In genomic region chr15:95988574-95988887, GRCh38 we compare ENCODE assay signal across 19 cellular contexts.
A peak's percentile ranks its signal among the peaks of the same experiment; 100 is the strongest.
DNase-seq lines count a peak whose midpoint lies in the region; ATAC-seq, FAIRE-seq and TF ChIP-seq lines count a peak whose summit lies in the region.
"Had no signal": no experiment of that assay in that cellular context is flagged by ENCODE, and none has a peak within 500 bp of the region (broad histone marks: within the 10 kb centered on the region; RNA-seq: fewer than 3 reads in every experiment).

No MANE protein-coding gene starts in this region.

- TF ChIP-seq POLR2A in GM12878 (IDR thresholded peaks at IDR 0.05; ENCODE audit: low read depth, low read length), result no peak

- in situ Hi-C loops in GM12878 (cut with MboI), result no loop called here

- H3K4me2 ChIP-seq in GM12878 (ENCODE audit: control insufficient read depth, insufficient read depth) (no peak overlapping the region), mesenchymal stem cell (ENCODE audit: low read length, poor library complexity, severe bottlenecking) (no peak overlapping the region)

- RAD21 ChIA-PET in GM12878 (lab: Charles Lee; ENCODE audit: unreplicated experiment), result interaction anchor here (1.0 to 3.0 kb wide), 7 partner anchors 11 to 246 kb away, joined by 3 to 13 read pairs (median 5); no protein-coding TSS in a partner anchor

- H4K20me1 ChIP-seq in GM12878 (ENCODE audit: control insufficient read depth, insufficient read depth), result no peaks in the 10 kb centered on the region

- intact Hi-C loops in GM12878 (cut with micrococcal nuclease; ENCODE audit: unreplicated experiment), result loop anchor here (5.0 kb wide), 1 partner anchor 244 kb away; no protein-coding TSS in a partner anchor
- intact Hi-C loops in Calu3 (cut with micrococcal nuclease; ENCODE audit: unreplicated experiment), result no loop called here

- TF ChIP-seq RAD21 in GM12878 (IDR thresholded peaks at IDR 0.05; ENCODE audit: insufficient read depth, low read depth, low read length), result no peak

- 62% methylated on average over 4 of the region's 4 CpGs for WGBS in GM12878 (ENCODE audit: insufficient coverage, insufficient replicate concordance, low lambda C conversion rate, missing lambda C conversion rate)
- 54% methylated on average over 4 of the region's 4 CpGs for WGBS in mesenchymal stem cell

- H3K4me1 Mint-ChIP-seq in Calu3 (ENCODE audit: low read depth, unreplicated experiment), result peaks cover 22% of the 10 kb centered on the region

- peaks cover 3% of the 10 kb centered on the region for H3K9me3 Mint-ChIP-seq in Calu3 (ENCODE audit: low read depth, unreplicated experiment)

- H2BK5ac ChIP-seq in mesenchymal stem cell (ENCODE audit: low read depth, low read length, poor library complexity, severe bottlenecking), result no peak overlapping the region

- no peak for FAIRE-seq in GM12878 (lab: Jason Lieb, UNC)
- FAIRE-seq: urothelium cell line had no signal

- no peaks in the 10 kb centered on the region for H3K36me3 Mint-ChIP-seq in Calu3 (ENCODE audit: insufficient read depth, unreplicated experiment)
- H3K36me3 Mint-ChIP-seq: naive thymus-derived CD4-positive, alpha-beta T cell had no signal

- no peak overlapping the region for H3K18ac ChIP-seq in mesenchymal stem cell (ENCODE audit: low read depth in 1 of 2, low read length in 2 of 2)

- no peak overlapping the region for H2AK5ac ChIP-seq in mesenchymal stem cell (ENCODE audit: low read length, severe bottlenecking)

- H3K27me3 ChIP-seq in GM12878 (replicated peaks in 1 of 2; ENCODE audit: control insufficient read depth in 2 of 2, insufficient read depth in 2 of 2, low read length in 1 of 2), result no peaks in the 10 kb centered on the region
- H3K27me3 ChIP-seq in mesenchymal stem cell (ENCODE audit: control insufficient read depth in 1 of 2, insufficient read depth in 1 of 2, low read length in 2 of 2), result no peaks in the 10 kb centered on the region
- H3K27me3 ChIP-seq: body of pancreas had no signal

- H2BK12ac ChIP-seq in mesenchymal stem cell (ENCODE audit: low read length in 2 of 2), result no peak overlapping the region

- CTCF ChIA-PET in GM12878 (lab: Yijun Ruan, JAX), result interaction anchor here (0.6 to 0.7 kb wide), 3 partner anchors 16 to 229 kb away, joined by 3 read pairs; no protein-coding TSS in a partner anchor
- CTCF ChIA-PET in Calu3 (lab: Charles Lee), result interaction anchor here (0.7 kb wide), 1 partner anchor 729 kb away, joined by 4 read pairs; no protein-coding TSS in a partner anchor

- H3K27me3 Mint-ChIP-seq in Calu3 (ENCODE audit: unreplicated experiment), result no peaks in the 10 kb centered on the region

- no peak overlapping the region for H3K4ac ChIP-seq in mesenchymal stem cell (ENCODE audit: low read depth in 1 of 2, low read length in 2 of 2)

- H3K4me3 ChIP-seq in GM12878 (no peak overlapping the region), mesenchymal stem cell (ENCODE audit: insufficient read depth in 1 of 2, low read depth in 1 of 2, low read length in 2 of 2) (no peak overlapping the region)
- H3K4me3 ChIP-seq: body of pancreas had no signal

- ATAC-seq in GM12878 (peak; percentile 57), HG02642 (IDR thresholded peaks at IDR 0.05; ENCODE audit: poor library complexity, unreplicated experiment) (no peak)
- ATAC-seq: activated CD4-positive, CD25-positive, alpha-beta regulatory T cell treated with anti-CD3 and anti-CD28 coated beads, Interleukin-2, amount 50 U/mL, for 24 hours; body of pancreas; naive thymus-derived CD4-positive, alpha-beta T cell had no signal

- no peak for TF ChIP-seq EP300 in GM12878 (IDR thresholded peaks at IDR 0.05; ENCODE audit: borderline replicate concordance in 1 of 2, control insufficient read depth in 1 of 2, low read depth in 2 of 2, low read length in 2 of 2)

- no peak overlapping the region for H4K91ac ChIP-seq in mesenchymal stem cell (ENCODE audit: low read length)

- no peaks in the 10 kb centered on the region for H3K79me1 ChIP-seq in mesenchymal stem cell (replicated peaks; ENCODE audit: low read length, poor library complexity, severe bottlenecking)

- H2AFZ ChIP-seq in GM12878 (ENCODE audit: control insufficient read depth, low read depth, low read length) (no peak overlapping the region; the same call in 1 of the 2 replicates), mesenchymal stem cell (ENCODE audit: low read depth, low read length) (no peak overlapping the region)

- no peak overlapping the region for H3K4me3 Mint-ChIP-seq in Calu3 (ENCODE audit: low read depth, unreplicated experiment)
- H3K4me3 Mint-ChIP-seq: naive thymus-derived CD4-positive, alpha-beta T cell had no signal

- BruUV-seq in GM12878 (replicated peaks; lab: Mats Ljungman, UMichigan), result no TSS peak
- no TSS peak for BruUV-seq in Calu3 (replicated peaks; lab: Mats Ljungman, UMichigan)

- no peak overlapping the region for H3K14ac ChIP-seq in mesenchymal stem cell (ENCODE audit: low read length in 2 of 2)

- H3K4me1 ChIP-seq in GM12878 (ENCODE audit: control insufficient read depth, insufficient read depth, low read length), result peaks cover 16% of the 10 kb centered on the region
- H3K4me1 ChIP-seq in mesenchymal stem cell (ENCODE audit: control insufficient read depth, insufficient read depth, low read depth, low read length), result no peaks in the 10 kb centered on the region
- H3K4me1 ChIP-seq: body of pancreas had no signal

- no peak overlapping the region for H3K27ac Mint-ChIP-seq in Calu3 (ENCODE audit: unreplicated experiment)
- H3K27ac Mint-ChIP-seq: naive thymus-derived CD4-positive, alpha-beta T cell had no signal

- SMC1A ChIA-PET in GM12878 (lab: Charles Lee; ENCODE audit: uncharacterized antibody, unreplicated experiment), result interaction anchor here (0.7 to 3.2 kb wide), 10 partner anchors 12 to 588 kb away, joined by 3 to 15 read pairs (median 6); no protein-coding TSS in a partner anchor

- DNase-seq in AG09319 (ENCODE audit: extremely low read depth, low read depth) (peak; percentile 23), HuH-7 (ENCODE audit: low spot score) (peak; percentile 23), GM12878 (ENCODE audit: low read depth, low spot score) (no peak), mesenchymal stem cell (peak; percentile 38), NCI-H2107 treated with DMSO at 0.1 percent for 48 hours (lab: John Stamatoyannopoulos, UW; ENCODE audit: unreplicated experiment) (no peak), SHP77 (lab: John Stamatoyannopoulos, UW) (no peak), Calu3 (no peak)
- DNase-seq: activated T-cell treated with anti-CD3 and anti-CD28 coated beads, Interleukin-2, amount 50 U/mL, for 48 hours; DMS79; islet precursor cell; naive thymus-derived CD4-positive, alpha-beta T cell; NCI-H1092 treated with DMSO at 0.1 percent for 48 hours; NCI-H524 treated with DMSO at 0.1 percent for 48 hours; stimulated activated CD4-positive, alpha-beta T cell treated with anti-CD3 and anti-CD28 coated beads, Interleukin-15, amount 100 ng/mL, for 24 hours; stimulated activated CD8-positive, alpha-beta memory T cell treated with anti-CD3 and anti-CD28 coated beads, Interleukin-4, amount 100 ng/mL, for 48 hours had no signal

- no peak overlapping the region for H2BK120ac ChIP-seq in mesenchymal stem cell (ENCODE audit: low read depth, low read length)

- no peak overlapping the region for H4K8ac ChIP-seq in mesenchymal stem cell (ENCODE audit: low read length)

- H3K23ac ChIP-seq in mesenchymal stem cell (ENCODE audit: low read length in 2 of 2), result no peak overlapping the region

- H3K9ac ChIP-seq in GM12878 (ENCODE audit: control insufficient read depth, insufficient read depth, low read length), result no peak overlapping the region
- H3K9ac ChIP-seq in mesenchymal stem cell (ENCODE audit: low read length), result no peak overlapping the region

- POLR2A ChIA-PET in GM12878 (lab: Charles Lee), result interaction anchor here (0.7 to 2.9 kb wide), 2 partner anchors 13 to 50 kb away, joined by 4 to 8 read pairs; no protein-coding TSS in a partner anchor

- H3K36me3 ChIP-seq in GM12878 (ENCODE audit: control insufficient read depth in 2 of 2, insufficient read depth in 2 of 2, low read length in 1 of 2) (no peaks in the 10 kb centered on the region), mesenchymal stem cell (ENCODE audit: control insufficient read depth in 1 of 2, insufficient read depth in 2 of 2, low read depth in 1 of 2, low read length in 2 of 2) (no peaks in the 10 kb centered on the region)

- H3K79me2 ChIP-seq in GM12878 (ENCODE audit: control insufficient read depth, insufficient read depth, low read length), result no peaks in the 10 kb centered on the region

- TF ChIP-seq CTCF in AG09319 (IDR thresholded peaks at IDR 0.05; ENCODE audit: low read depth, low read length) (no peak), GM12878 (IDR thresholded peaks at IDR 0.05 in 2 of 3, conservative IDR thresholded peaks at IDR 0.05 in 1 of 3; ENCODE audit: control insufficient read depth in 2 of 3, extremely low read depth in 1 of 3, insufficient read depth in 1 of 3, low read depth in 3 of 3, low read length in 3 of 3) (no peak), Calu3 (IDR thresholded peaks at IDR 0.05; ENCODE audit: unreplicated experiment) (no peak)

- no peak overlapping the region for H3K27ac ChIP-seq in GM12878 (ENCODE audit: control insufficient read depth, insufficient read depth)
- H3K27ac ChIP-seq in mesenchymal stem cell (ENCODE audit: low read length, poor library complexity, severe bottlenecking), result no peak overlapping the region
- H3K27ac ChIP-seq: body of pancreas had no signal

- H2BK15ac ChIP-seq in mesenchymal stem cell (ENCODE audit: low read depth, poor library complexity, severe bottlenecking), result no peak overlapping the region

- peaks cover 2% of the 10 kb centered on the region; the same call in 2 of the 3 replicates for H3K9me3 ChIP-seq in GM12878 (replicated peaks; ENCODE audit: control insufficient read depth, insufficient read depth, low read length)
- no peaks in the 10 kb centered on the region for H3K9me3 ChIP-seq in mesenchymal stem cell (ENCODE audit: control insufficient read depth, low read length)
- H3K9me3 ChIP-seq: body of pancreas had no signal

TF ChIP-seq in GM12878, 131 proteins besides CTCF, POLR2A, EP300 and RAD21 (continues in another document):
- TF ChIP-seq NFXL1 (IDR thresholded peaks at IDR 0.05; ENCODE audit: borderline replicate concordance), result no peak
- no peak for TF ChIP-seq KAT2A (conservative IDR thresholded peaks at IDR 0.05; ENCODE audit: control insufficient read depth, low read depth, low read length)
- TF ChIP-seq RUNX3 (IDR thresholded peaks at IDR 0.05; ENCODE audit: low read length), result no peak
- no peak for TF ChIP-seq FOXK2 (IDR thresholded peaks at IDR 0.05)

Comparison
In these comparisons a context has a peak if more than half of its experiments do, and no peak if none do; other contexts are left out.
1. DNase-seq: peak in AG09319 (single experiment), HuH-7 (single experiment) and mesenchymal stem cell (single experiment); none in GM12878 (single experiment), NCI-H2107 treated with DMSO at 0.1 percent for 48 hours (single experiment), SHP77 (0 of 2) and Calu3 (single experiment).